Comparison of ENCODE assay signal across 9 cellular contexts in genomic region chr1:202553560-202554038, GRCh38.
A peak's percentile ranks its signal among the peaks of the same experiment; 100 is the strongest.
DNase-seq lines count a peak whose midpoint lies in the region; ATAC-seq and TF ChIP-seq lines count a peak whose summit lies in the region.
"Had no signal": no experiment of that assay in that cellular context is flagged by ENCODE, and none has a peak within 500 bp of the region (broad histone marks: within the 10 kb centered on the region; RNA-seq: fewer than 3 reads in every experiment).

No MANE protein-coding gene starts in this region.

- no peak overlapping the region for H3K9ac ChIP-seq in GM23248

- no peak overlapping the region for H3K27ac ChIP-seq in GM23248
- H3K27ac ChIP-seq in heart right ventricle: peak overlapping the region in 9 of 10 donors; percentile 19 to 82 (median 52)
- peak overlapping the region in 6 of 8 donors; percentile 12 to 71 (median 51) for H3K27ac ChIP-seq in spleen

- 83 to 87% methylated on average over 3 of the region's 3 CpGs for WGBS in GM23248 (ENCODE audit: low coverage in 1 of 2, low lambda C conversion rate in 2 of 2, missing lambda C conversion rate in 2 of 2), 2 experiments
- WGBS in heart right ventricle, 2 donors: 2 to 4% methylated on average over 3 of the region's 3 CpGs
- 42 to 61% (median 55%) methylated on average over 3 of the region's 3 CpGs for WGBS in spleen, 5 donors

- ATAC-seq in heart right ventricle: peak; percentile 59 to 83 (median 76)
- ATAC-seq in GM21381 (IDR thresholded peaks at IDR 0.05; ENCODE audit: unreplicated experiment): no peak

- H4K20me1 ChIP-seq in GM23248 (ENCODE audit: insufficient read depth): no peaks in the 10 kb centered on the region

- in situ Hi-C loops in GM23248 (cut with MboI): no loop called here

- intact Hi-C loops in heart right ventricle (cut with DNase I) (no loop called here), spleen (cut with DNase I; ENCODE audit: low total_unique reads) (no loop called here)

- H3K36me3 ChIP-seq in GM23248 (ENCODE audit: low read depth): no peaks in the 10 kb centered on the region
- H3K36me3 ChIP-seq in heart right ventricle: peaks cover 0 to 11% (median 0%) of the 10 kb centered on the region in 9 donors
- peaks cover 0 to 9% (median 0%) of the 10 kb centered on the region in 6 donors for H3K36me3 ChIP-seq in spleen

- H3K4me3 ChIP-seq in GM23248: no peak overlapping the region
- no peak overlapping the region for H3K4me3 ChIP-seq in heart right ventricle
- H3K4me3 ChIP-seq in spleen: no peak overlapping the region
- H3K4me3 ChIP-seq: lung had no signal

- no peak overlapping the region for H3K4me2 ChIP-seq in GM23248 (ENCODE audit: unreplicated experiment)

- H3K27me3 ChIP-seq in GM23248 (replicated peaks; ENCODE audit: insufficient read depth) (no peaks in the 10 kb centered on the region), heart right ventricle (no peaks in the 10 kb centered on the region), spleen (replicated peaks in 1 of 7) (no peaks in the 10 kb centered on the region)

- no peaks in the 10 kb centered on the region for H3K9me3 ChIP-seq in GM23248 (ENCODE audit: low read depth)
- H3K9me3 ChIP-seq in heart right ventricle: no peaks in the 10 kb centered on the region
- no peaks in the 10 kb centered on the region for H3K9me3 ChIP-seq in spleen

- no peak for TF ChIP-seq CTCF in heart right ventricle (IDR thresholded peaks at IDR 0.05)
- TF ChIP-seq CTCF in spleen (IDR thresholded peaks at IDR 0.05 in 8 of 11, conservative IDR thresholded peaks at IDR 0.05 in 3 of 11): no peak

- H3K4me1 ChIP-seq in GM23248 (ENCODE audit: insufficient read depth): peaks cover 8% of the 10 kb centered on the region; the same call in 1 of the 2 replicates
- peaks cover 9 to 87% (median 50%) of the 10 kb centered on the region in 9 donors for H3K4me1 ChIP-seq in heart right ventricle
- H3K4me1 ChIP-seq in spleen: peaks cover 0 to 48% (median 22%) of the 10 kb centered on the region in 6 donors

- H3F3A ChIP-seq in GM23248 (ENCODE audit: insufficient read depth): peaks cover 11% of the 10 kb centered on the region; the same call in 1 of the 2 replicates

- H3K9me2 ChIP-seq in GM23248 (ENCODE audit: insufficient read depth): no peaks in the 10 kb centered on the region

- TF ChIP-seq POLR2A in spleen (IDR thresholded peaks at IDR 0.05): no peak

- DNase-seq in GM23248: peak; percentile 50
- DNase-seq in heart right ventricle: peak in 1 of 2 donors; percentile 42
- DNase-seq in spleen: no peak
- DNase-seq in AG20443 (ENCODE audit: low spot score): no peak
- no peak for DNase-seq in NCI-H1417 treated with DMSO at 0.1 percent for 48 hours (lab: John Stamatoyannopoulos, UW)
- no peak for DNase-seq in dedifferentiated amniotic fluid mesenchymal stem cell (ENCODE audit: extremely low spot score)

- H3K79me2 ChIP-seq in GM23248 (ENCODE audit: insufficient read depth): no peaks in the 10 kb centered on the region

- H2AFZ ChIP-seq in GM23248: no peak overlapping the region

TF ChIP-seq in PFSK-1, 5 proteins besides CTCF, POLR2A, EP300 and RAD21:
- no peak for TF ChIP-seq SIN3A (IDR thresholded peaks at IDR 0.05; ENCODE audit: borderline replicate concordance, insufficient read depth, low read length)
- no peak for TF ChIP-seq TAF1 (IDR thresholded peaks at IDR 0.05; ENCODE audit: borderline replicate concordance, insufficient read depth, low read length)
- TF ChIP-seq, protein P1, sequence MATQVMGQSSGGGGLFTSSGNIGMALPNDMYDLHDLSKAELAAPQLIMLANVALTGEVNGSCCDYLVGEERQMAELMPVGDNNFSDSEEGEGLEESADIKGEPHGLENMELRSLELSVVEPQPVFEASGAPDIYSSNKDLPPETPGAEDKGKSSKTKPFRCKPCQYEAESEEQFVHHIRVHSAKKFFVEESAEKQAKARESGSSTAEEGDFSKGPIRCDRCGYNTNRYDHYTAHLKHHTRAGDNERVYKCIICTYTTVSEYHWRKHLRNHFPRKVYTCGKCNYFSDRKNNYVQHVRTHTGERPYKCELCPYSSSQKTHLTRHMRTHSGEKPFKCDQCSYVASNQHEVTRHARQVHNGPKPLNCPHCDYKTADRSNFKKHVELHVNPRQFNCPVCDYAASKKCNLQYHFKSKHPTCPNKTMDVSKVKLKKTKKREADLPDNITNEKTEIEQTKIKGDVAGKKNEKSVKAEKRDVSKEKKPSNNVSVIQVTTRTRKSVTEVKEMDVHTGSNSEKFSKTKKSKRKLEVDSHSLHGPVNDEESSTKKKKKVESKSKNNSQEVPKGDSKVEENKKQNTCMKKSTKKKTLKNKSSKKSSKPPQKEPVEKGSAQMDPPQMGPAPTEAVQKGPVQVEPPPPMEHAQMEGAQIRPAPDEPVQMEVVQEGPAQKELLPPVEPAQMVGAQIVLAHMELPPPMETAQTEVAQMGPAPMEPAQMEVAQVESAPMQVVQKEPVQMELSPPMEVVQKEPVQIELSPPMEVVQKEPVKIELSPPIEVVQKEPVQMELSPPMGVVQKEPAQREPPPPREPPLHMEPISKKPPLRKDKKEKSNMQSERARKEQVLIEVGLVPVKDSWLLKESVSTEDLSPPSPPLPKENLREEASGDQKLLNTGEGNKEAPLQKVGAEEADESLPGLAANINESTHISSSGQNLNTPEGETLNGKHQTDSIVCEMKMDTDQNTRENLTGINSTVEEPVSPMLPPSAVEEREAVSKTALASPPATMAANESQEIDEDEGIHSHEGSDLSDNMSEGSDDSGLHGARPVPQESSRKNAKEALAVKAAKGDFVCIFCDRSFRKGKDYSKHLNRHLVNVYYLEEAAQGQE (IDR thresholded peaks at IDR 0.05; ENCODE audit: insufficient read depth in 1 of 2, low read depth in 2 of 2, low read length in 2 of 2): no peak; a peak in 1 of 4 replicates
- TF ChIP-seq FOXP2 (optimal IDR thresholded peaks at IDR 0.05; ENCODE audit: borderline replicate concordance, extremely low read depth, extremely low read length, insufficient read depth): no peak
- 0 out of 2 replicates have a peak, but pooled peaks have one; percentile 47 for TF ChIP-seq POLR2AphosphoS5 (IDR thresholded peaks at IDR 0.05; ENCODE audit: low read depth, low read length)
